ENCODE assay signal across 8 cellular contexts in the genomic region with DNA sequence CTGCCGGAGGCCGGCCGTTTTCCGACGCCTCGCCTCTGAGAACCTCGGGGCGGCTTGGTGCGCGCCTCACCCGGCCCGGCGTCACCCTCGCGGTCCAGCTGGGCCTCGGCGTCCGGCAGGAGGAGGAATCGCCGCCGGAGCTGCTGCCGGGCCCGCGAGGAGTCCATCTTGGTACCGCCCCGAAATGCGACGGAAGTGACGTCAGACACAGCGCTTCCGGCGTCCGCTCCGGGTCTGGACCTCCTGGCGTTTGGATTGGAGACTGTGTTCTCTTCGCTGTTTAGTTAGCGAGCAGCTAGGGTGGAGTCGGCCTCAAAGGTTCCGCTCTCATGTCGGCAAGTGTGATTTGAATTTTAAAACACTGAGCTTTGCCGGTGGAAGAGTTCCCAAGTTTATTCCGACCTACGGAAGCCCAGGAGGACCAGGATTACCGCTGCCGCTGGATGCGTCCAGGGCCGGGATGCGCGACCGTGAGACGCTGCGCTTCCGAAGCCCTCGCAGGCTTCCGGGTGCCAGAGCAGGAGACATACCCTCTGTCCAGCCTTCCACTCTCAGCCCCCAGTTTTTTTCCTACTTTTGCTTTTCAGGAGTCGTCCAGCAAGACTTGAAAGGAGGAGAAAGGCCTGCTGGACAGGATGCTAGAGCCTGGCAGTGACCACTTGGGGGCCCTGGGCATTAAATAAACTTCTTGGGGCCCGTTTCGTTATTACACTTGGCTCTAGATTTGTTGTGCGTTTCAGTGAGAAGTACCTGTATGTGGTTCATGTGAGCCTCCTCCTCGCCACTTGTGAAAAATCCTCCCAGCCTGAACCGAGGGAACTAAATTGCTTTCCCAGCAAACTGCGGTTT. TPM values are rescaled to one million over a fixed set of nuclear protein-coding genes. Genes with fewer than 3 reads are reported as not detected.
DNase-seq lines count a peak whose midpoint lies in the region; ATAC-seq and TF ChIP-seq lines count a peak whose summit lies in the region.

A gene with protein sequence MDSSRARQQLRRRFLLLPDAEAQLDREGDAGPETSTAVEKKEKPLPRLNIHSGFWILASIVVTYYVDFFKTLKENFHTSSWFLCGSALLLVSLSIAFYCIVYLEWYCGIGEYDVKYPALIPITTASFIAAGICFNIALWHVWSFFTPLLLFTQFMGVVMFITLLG (minus strand): TSS at position 188 of the 849 bp plus-strand sequence. CDS start 21 bp downstream, at position 167.

- H3K36me3 Mint-ChIP-seq in Caco-2 (ENCODE audit: insufficient read depth, unreplicated experiment) (peaks cover 32% of the 10 kb centered on the region), endodermal cell (ENCODE audit: low read depth) (peaks cover 27% of the 10 kb centered on the region)

- 2 to 7% methylated on average over 36 to 62 of the region's 62 CpGs for WGBS in endodermal cell (ENCODE audit: insufficient coverage in 1 of 2, insufficient read length in 1 of 2), 2 experiments

- CTCF ChIA-PET in Caco-2 (lab: Charles Lee) = interaction anchor here (0.9 kb wide), 1 partner anchor 31 kb away, joined by 4 read pairs; no protein-coding TSS in a partner anchor

- H3K27ac Mint-ChIP-seq in Caco-2 (ENCODE audit: unreplicated experiment) (peak within 1 kb of the TSS; percentile 97), endodermal cell (peak within 1 kb of the TSS; percentile 99)

- peak within 1 kb of the TSS; percentile 95 for H3K4me3 Mint-ChIP-seq in Caco-2 (ENCODE audit: unreplicated experiment)
- H3K4me3 Mint-ChIP-seq in endodermal cell = peak within 1 kb of the TSS; percentile 90

- peaks cover 3% of the 10 kb centered on the region; the same call in 1 of the 2 replicates for H3K36me3 ChIP-seq in Caco-2 (ENCODE audit: control insufficient read depth, insufficient read depth, low read length)
- H3K36me3 ChIP-seq in NT2/D1 (ENCODE audit: insufficient read depth, insufficient read length, low read length) = peaks cover 27% of the 10 kb centered on the region
- peaks cover 31% of the 10 kb centered on the region for H3K36me3 ChIP-seq in endodermal cell (ENCODE audit: control insufficient read depth, insufficient read depth, low read length)

- H3K27me3 Mint-ChIP-seq in Caco-2 (ENCODE audit: insufficient read depth, unreplicated experiment) (no peaks in the 10 kb centered on the region), endodermal cell (ENCODE audit: insufficient read depth) (peaks cover 10% of the 10 kb centered on the region)

- peak within 1 kb of the TSS; percentile 91 for H3K27ac ChIP-seq in endodermal cell (ENCODE audit: low read depth, low read length)

- peak; percentile 95 for ATAC-seq in GM21360 (IDR thresholded peaks at IDR 0.05; ENCODE audit: unreplicated experiment)

- TSS peak; percentile 97 for BruUV-seq in Caco-2 (replicated peaks; lab: Mats Ljungman, UMichigan)

- no peaks in the 10 kb centered on the region for H3K27me3 ChIP-seq in Caco-2 (replicated peaks; ENCODE audit: control insufficient read depth, insufficient read depth, low read length)
- no peaks in the 10 kb centered on the region for H3K27me3 ChIP-seq in NT2/D1 (ENCODE audit: insufficient read depth, insufficient read length)
- H3K27me3 ChIP-seq in endodermal cell (ENCODE audit: control insufficient read depth, insufficient read depth, low read length, poor library complexity, severe bottlenecking) = peaks cover 11% of the 10 kb centered on the region

- peak in 1 of 2 experiments; percentile 10 for TF ChIP-seq CTCF in Caco-2 (IDR thresholded peaks at IDR 0.05; ENCODE audit: insufficient read depth in 1 of 2, low read depth in 1 of 2, low read length in 1 of 2, severe bottlenecking in 1 of 2, unreplicated experiment in 1 of 2)
- peak; percentile 20 for TF ChIP-seq CTCF in endodermal cell (conservative IDR thresholded peaks at IDR 0.05)

- H3K4me1 Mint-ChIP-seq in Caco-2 (ENCODE audit: low read depth, unreplicated experiment) (peaks cover 13% of the 10 kb centered on the region), endodermal cell (peaks cover 10% of the 10 kb centered on the region)

- no peaks in the 10 kb centered on the region for H3K9me3 Mint-ChIP-seq in Caco-2 (ENCODE audit: unreplicated experiment)
- H3K9me3 Mint-ChIP-seq in endodermal cell = no peaks in the 10 kb centered on the region

- peak within 1 kb of the TSS; percentile 96 for H3K9ac ChIP-seq in NT2/D1 (ENCODE audit: insufficient read length, low read depth)
- H3K9ac ChIP-seq in endodermal cell (ENCODE audit: extremely low read depth, low read length, poor library complexity, severe bottlenecking) = peak within 1 kb of the TSS; percentile 84

- intact Hi-C loops in Caco-2 (cut with micrococcal nuclease; ENCODE audit: unreplicated experiment) = loop anchor here (1.0 kb wide), 1 partner anchor 87 kb away; no protein-coding TSS in a partner anchor

- DNase-seq in Caco-2 = peak; percentile 90
- DNase-seq in HT1080 (ENCODE audit: low read depth) = peak; percentile 89
- DNase-seq in NT2/D1 (ENCODE audit: low read depth, low spot score) = peak; percentile 91
- DNase-seq in activated CD8-positive, alpha-beta memory T cell treated with anti-CD3 and anti-CD28 coated beads, Interleukin-2, amount 50 U/mL, for 1 hour (ENCODE audit: extremely low read depth) = peak; percentile 81
- peak; percentile 97 for DNase-seq in endodermal cell
- peak; percentile 97 for DNase-seq in mesenteric fat pad (ENCODE audit: low spot score)
- peak; percentile 86 for DNase-seq in stimulated activated CD8-positive, alpha-beta memory T cell treated with anti-CD3 and anti-CD28 coated beads, Interleukin-15, amount 100 ng/mL, for 24 hours (ENCODE audit: low read depth)

- POLR2A ChIA-PET in Caco-2 (lab: Charles Lee) = interaction anchor here (0.7 to 0.8 kb wide), 3 partner anchors 71 to 331 kb away, joined by 3 to 6 read pairs (median 3); no protein-coding TSS in a partner anchor

- H3K9me3 ChIP-seq in Caco-2 = no peaks in the 10 kb centered on the region
- H3K9me3 ChIP-seq in NT2/D1 (ENCODE audit: insufficient read depth, low read length) = no peaks in the 10 kb centered on the region
- no peaks in the 10 kb centered on the region for H3K9me3 ChIP-seq in endodermal cell (ENCODE audit: control insufficient read depth, low read length)

- H3K4me1 ChIP-seq in Caco-2 (peaks cover 5% of the 10 kb centered on the region), NT2/D1 (ENCODE audit: insufficient read depth, insufficient read length) (no peaks in the 10 kb centered on the region), endodermal cell (ENCODE audit: control insufficient read depth, insufficient read depth, low read length) (no peaks in the 10 kb centered on the region)

- H3K4me3 ChIP-seq in Caco-2 (ENCODE audit: low read depth, low read length) (peak within 1 kb of the TSS; percentile 91), NT2/D1 (ENCODE audit: insufficient read length, low read depth) (peak within 1 kb of the TSS; percentile 92), endodermal cell (ENCODE audit: low read length) (peak within 1 kb of the TSS; percentile 96)

RNA-seq across cellular contexts. Expression of the gene that starts here (rescaled TPM):
- total RNA-seq in Caco-2 (2022) = 14.4 and 19.0 TPM in 2 replicates
- total RNA-seq in HT1080 (2014; rRNA removed; shearing (Covaris generic)) = 11.6 and 18.2 TPM in 2 replicates
- 39.3 and 43.9 TPM in 2 replicates for polyA plus RNA-seq in HT1080 (2015; cell fraction: cytosol; rRNA removed)
- polyA plus RNA-seq in HT1080 (2015; cell fraction: nucleus; rRNA removed) = 23.7 and 23.8 TPM in 2 replicates
- 10 to 100 TPM; 26.0 to 31.3 TPM for total RNA-seq in endodermal cell
- 47.8 TPM for polyA plus RNA-seq in endodermal cell (2013, experiment 1 of 2)
- 43.6 TPM for polyA plus RNA-seq in endodermal cell (2013, experiment 2 of 2)
- total RNA-seq in mesenteric fat pad = 16.2 TPM

Comparison
In these comparisons a context has a peak if more than half of its experiments do, and no peak if none do; other contexts are left out.
1. Peak in every context shown above with its lines: DNase-seq, ATAC-seq, H3K4me3 ChIP-seq and H3K27ac ChIP-seq.